In genomic region chr22:46262449-46263207, GRCh38 we compare ENCODE assay signal across 9 cellular contexts. TPM values are rescaled to one million over a fixed set of nuclear protein-coding genes. Genes with fewer than 3 reads are reported as not detected.
DNase-seq lines count a peak whose midpoint lies in the region; ATAC-seq and TF ChIP-seq lines count a peak whose summit lies in the region.
"Had no signal": no experiment of that assay in that cellular context is flagged by ENCODE, and none has a peak within 500 bp of the region (broad histone marks: within the 10 kb centered on the region; RNA-seq: fewer than 3 reads in every experiment).

No MANE protein-coding gene starts in this region.

- H3K9me2 ChIP-seq in GM23248 (ENCODE audit: insufficient read depth) = no peaks in the 10 kb centered on the region

- TF ChIP-seq CTCF in heart right ventricle (IDR thresholded peaks at IDR 0.05) (peak in 6 of 9 donors; percentile 27 to 61 (median 48)), retinal pigment epithelial cell (conservative IDR thresholded peaks at IDR 0.05; ENCODE audit: low read depth, low read length) (peak; percentile 48)

- peak; percentile 67 for DNase-seq in GM23248
- peak; percentile 41 for DNase-seq in activated naive CD8-positive, alpha-beta T cell treated with anti-CD3 and anti-CD28 coated beads for 36 hours
- DNase-seq in heart right ventricle = peak; percentile 69 to 80
- DNase-seq in retinal pigment epithelial cell (ENCODE audit: low read depth) = peak; percentile 13
- no peak for DNase-seq in SHP77 treated with DMSO at 0.1 percent for 48 hours (lab: John Stamatoyannopoulos, UW)
- DNase-seq in HuH-7 (ENCODE audit: low spot score) = no peak
- no peak for DNase-seq in amniotic stem cell (lab: John Stamatoyannopoulos, UW)

- H3K27me3 Mint-ChIP-seq in activated naive CD8-positive, alpha-beta T cell treated with anti-CD3 and anti-CD28 coated beads for 36 hours = peaks cover 80% of the 10 kb centered on the region

- H3K36me3 Mint-ChIP-seq in activated naive CD8-positive, alpha-beta T cell treated with anti-CD3 and anti-CD28 coated beads for 36 hours = peaks cover 4% of the 10 kb centered on the region

- H3K27me3 ChIP-seq in GM23248 (replicated peaks; ENCODE audit: insufficient read depth) = peaks cover 3% of the 10 kb centered on the region; the same call in 1 of the 2 replicates
- H3K27me3 ChIP-seq in heart right ventricle = peaks cover 0 to 19% (median 0%) of the 10 kb centered on the region in 7 donors

- no peaks in the 10 kb centered on the region for H3K79me2 ChIP-seq in GM23248 (ENCODE audit: insufficient read depth)

- 17 to 21% methylated on average over 64 to 91 of the region's 107 CpGs for WGBS in GM23248 (ENCODE audit: low coverage in 1 of 2, low lambda C conversion rate in 2 of 2, missing lambda C conversion rate in 2 of 2), 2 experiments
- WGBS in heart right ventricle, 2 donors = 10 to 12% methylated on average over 76 to 107 of the region's 107 CpGs

- peak overlapping the region; percentile 56; the same call in 1 of the 2 replicates for H2AFZ ChIP-seq in GM23248

- H3K4me3 ChIP-seq in GM23248 = peak overlapping the region; percentile 35; the same call in 1 of the 2 replicates
- H3K4me3 ChIP-seq in heart right ventricle = peak overlapping the region in 7 of 10 donors; percentile 22 to 39 (median 27)
- H3K4me3 ChIP-seq in retinal pigment epithelial cell (ENCODE audit: low read length) = no peak overlapping the region
- H3K4me3 ChIP-seq: SK-N-MC had no signal

- no peaks in the 10 kb centered on the region for H3K36me3 ChIP-seq in GM23248 (ENCODE audit: low read depth)
- no peaks in the 10 kb centered on the region for H3K36me3 ChIP-seq in heart right ventricle

- no peak overlapping the region for H3K9ac ChIP-seq in GM23248

- 0 out of 2 replicates have a peak, but pooled peaks cover 8% of the 10 kb centered on the region for H3F3A ChIP-seq in GM23248 (ENCODE audit: insufficient read depth)

- intact Hi-C loops in heart right ventricle (cut with DNase I) = no loop called here

- H3K9me3 Mint-ChIP-seq in activated naive CD8-positive, alpha-beta T cell treated with anti-CD3 and anti-CD28 coated beads for 36 hours = peaks cover 10% of the 10 kb centered on the region

- no peak overlapping the region for H3K27ac Mint-ChIP-seq in activated naive CD8-positive, alpha-beta T cell treated with anti-CD3 and anti-CD28 coated beads for 36 hours

- H3K4me1 ChIP-seq in GM23248 (ENCODE audit: insufficient read depth) (0 out of 2 replicates have a peak, but pooled peaks cover 3% of the 10 kb centered on the region), heart right ventricle (peaks cover 0 to 30% (median 12%) of the 10 kb centered on the region in 9 donors)

- H3K4me2 ChIP-seq in GM23248 (ENCODE audit: unreplicated experiment) = peak overlapping the region; percentile 17

- ATAC-seq in heart right ventricle = peak; percentile 39 to 66 (median 52)
- ATAC-seq in HG03095 (IDR thresholded peaks at IDR 0.05; ENCODE audit: unreplicated experiment) = no peak

- in situ Hi-C loops in GM23248 (cut with MboI) = no loop called here

- peaks cover 5% of the 10 kb centered on the region for H3K4me1 Mint-ChIP-seq in activated naive CD8-positive, alpha-beta T cell treated with anti-CD3 and anti-CD28 coated beads for 36 hours

- H3K27ac ChIP-seq in GM23248 = no peak overlapping the region
- H3K27ac ChIP-seq in heart right ventricle = no peak overlapping the region
- H3K27ac ChIP-seq: SK-N-MC had no signal

- no peaks in the 10 kb centered on the region for H4K20me1 ChIP-seq in GM23248 (ENCODE audit: insufficient read depth)

- H3K9me3 ChIP-seq in GM23248 (ENCODE audit: low read depth) (no peaks in the 10 kb centered on the region), heart right ventricle (peaks cover 0 to 6% (median 0%) of the 10 kb centered on the region in 11 donors)

- no peak overlapping the region for H3K4me3 Mint-ChIP-seq in activated naive CD8-positive, alpha-beta T cell treated with anti-CD3 and anti-CD28 coated beads for 36 hours

RNA-seq across cellular contexts. Expression of gene PKDREJ, which starts 0.5 kb away (rescaled TPM):
- not detected in 2 replicates for total RNA-seq in GM23248 (2014; rRNA removed; shearing (Covaris generic))
- polyA plus RNA-seq in GM23248 (2016; fragmentation: Nextera tagmentation; extraction: Ambion mirVana) (0.04 TPM in 1 of 2 replicates, not detected in the other), heart right ventricle (under 1 TPM; 0.01 to 0.07 TPM)
- total RNA-seq in activated naive CD8-positive, alpha-beta T cell treated with anti-CD3 and anti-CD28 coated beads for 36 hours = not detected
- under 1 TPM in 9 of 10 donors, not detected in 1; 0.05 to 0.23 (median 0.13) TPM for total RNA-seq in heart right ventricle

RNA-seq across cellular contexts. Expression of gene TTC38, which starts 5.2 kb away (rescaled TPM):
- 27.6 and 34.0 TPM in 2 replicates for total RNA-seq in GM23248 (2014; rRNA removed; shearing (Covaris generic))
- 21.5 and 21.8 TPM in 2 replicates for polyA plus RNA-seq in GM23248 (2016; fragmentation: Nextera tagmentation; extraction: Ambion mirVana)
- 1 to 10 TPM; 6.6 to 7.9 TPM for total RNA-seq in activated naive CD8-positive, alpha-beta T cell treated with anti-CD3 and anti-CD28 coated beads for 36 hours
- total RNA-seq in heart right ventricle = 10 to 100 TPM; 20.5 to 29.2 (median 26.1) TPM
- polyA plus RNA-seq in heart right ventricle = 10 to 100 TPM; 22.2 to 27.2 TPM

RNA-seq across cellular contexts. Expression of gene CDPF1, which starts 12.5 kb away (rescaled TPM):
- total RNA-seq in GM23248 (2014; rRNA removed; shearing (Covaris generic)) = 14.7 and 21.2 TPM in 2 replicates
- polyA plus RNA-seq in GM23248 (2016; fragmentation: Nextera tagmentation; extraction: Ambion mirVana) (12.9 and 14.5 TPM in 2 replicates), heart right ventricle (10 to 100 TPM in 1 of 2 donors, 1 to 10 TPM in 1; 7.7 to 12.7 TPM)
- 10 to 100 TPM in 1 of 2 experiments, 1 to 10 TPM in 1; 8.4 to 10.7 TPM for total RNA-seq in activated naive CD8-positive, alpha-beta T cell treated with anti-CD3 and anti-CD28 coated beads for 36 hours
- 10 to 100 TPM in 1 of 10 donors, 1 to 10 TPM in 9; 6.3 to 10.4 (median 7.5) TPM for total RNA-seq in heart right ventricle

RNA-seq across cellular contexts. Expression of gene GTSE1, which starts 34.0 kb away (rescaled TPM):
- 4.6 and 6.1 TPM in 2 replicates for total RNA-seq in GM23248 (2014; rRNA removed; shearing (Covaris generic))
- polyA plus RNA-seq in GM23248 (2016; fragmentation: Nextera tagmentation; extraction: Ambion mirVana) (8.0 and 8.6 TPM in 2 replicates), heart right ventricle (under 1 TPM; 0.29 to 0.33 TPM)
- 10 to 100 TPM; 37.3 to 42.0 TPM for total RNA-seq in activated naive CD8-positive, alpha-beta T cell treated with anti-CD3 and anti-CD28 coated beads for 36 hours
- 1 to 10 TPM in 2 of 10 donors, under 1 TPM in 8; 0.17 to 4.7 (median 0.37) TPM for total RNA-seq in heart right ventricle

Comparison
In these comparisons a context has a peak if more than half of its experiments do, and no peak if none do; other contexts are left out.
1. DNase-seq: peak in GM23248 (single experiment), activated naive CD8-positive, alpha-beta T cell treated with anti-CD3 and anti-CD28 coated beads for 36 hours (single experiment), heart right ventricle (2 of 2) and retinal pigment epithelial cell (single experiment); none in SHP77 treated with DMSO at 0.1 percent for 48 hours (single experiment), HuH-7 (single experiment) and amniotic stem cell (single experiment).